1 cellular context compared by ENCODE assay signal in genomic region chr6:96897396-96898240, GRCh38.
TF ChIP-seq lines count a peak whose summit lies in the region.

NDUFAF4 (minus strand) TSS chr6:96897891; CDS start chr6:96897801, 90 bp downstream.

TF ChIP-seq in HepG2, 621 proteins besides CTCF, POLR2A, EP300 and RAD21 (continued from another document and continues in another):
- TF ChIP-seq NFAT5 (CRISPR knock-in tag; IDR thresholded peaks at IDR 0.05) (no peak), SNAPC4 (CRISPR knock-in tag; IDR thresholded peaks at IDR 0.05) (peak; percentile 34; the same call in 1 of the 2 replicates), GPBP1L1 (CRISPR knock-in tag; IDR thresholded peaks at IDR 0.05) (no peak), ZNF761 (CRISPR knock-in tag; conservative IDR thresholded peaks at IDR 0.05) (no peak), ZNF263 (CRISPR knock-in tag; IDR thresholded peaks at IDR 0.05) (peak; percentile 97), CENPX (CRISPR knock-in tag; IDR thresholded peaks at IDR 0.05) (no peak), ZSCAN20 (CRISPR knock-in tag; IDR thresholded peaks at IDR 0.05; ENCODE audit: borderline replicate concordance) (no peak), SALL2 (CRISPR knock-in tag; IDR thresholded peaks at IDR 0.05) (no peak), ZBTB2 (CRISPR knock-in tag; IDR thresholded peaks at IDR 0.05; ENCODE audit: low read depth) (peak; percentile 60), NR2C2 (CRISPR knock-in tag; IDR thresholded peaks at IDR 0.05; ENCODE audit: borderline replicate concordance) (peak; percentile 38; the same call in 1 of the 2 replicates), BCLAF1 (IDR thresholded peaks at IDR 0.05) (no peak), ZNF441 (CRISPR knock-in tag; IDR thresholded peaks at IDR 0.05; ENCODE audit: borderline replicate concordance) (no peak), CBFB (CRISPR knock-in tag; IDR thresholded peaks at IDR 0.05) (peak; percentile 40; the same call in 1 of the 2 replicates), ZNF646 (CRISPR knock-in tag; IDR thresholded peaks at IDR 0.05) (peak; percentile 52), ZNF597 (CRISPR knock-in tag; IDR thresholded peaks at IDR 0.05) (no peak), ZBTB3 (CRISPR knock-in tag; IDR thresholded peaks at IDR 0.05; ENCODE audit: borderline replicate concordance, low read depth) (peak; percentile 60; the same call in 1 of the 2 replicates), STAT6 (CRISPR knock-in tag; IDR thresholded peaks at IDR 0.05; ENCODE audit: borderline replicate concordance) (no peak), SATB2 (CRISPR knock-in tag; IDR thresholded peaks at IDR 0.05) (no peak), ZNF878 (CRISPR knock-in tag; IDR thresholded peaks at IDR 0.05) (peak; percentile 89), NPAS2 (CRISPR knock-in tag; IDR thresholded peaks at IDR 0.05; ENCODE audit: borderline replicate concordance) (no peak)
